In genomic region chr1:179079113-179079761, GRCh38 we compare ENCODE assay signal across 8 cellular contexts. TPM values are rescaled to one million over a fixed set of nuclear protein-coding genes. Genes with fewer than 3 reads are reported as not detected.
DNase-seq lines count a peak whose midpoint lies in the region; ATAC-seq and TF ChIP-seq lines count a peak whose summit lies in the region.

No MANE protein-coding gene starts in this region.

- H3K4me1 ChIP-seq in esophagus squamous epithelium: peaks cover 3 to 39% (median 8%) of the 10 kb centered on the region in 3 donors

- TF ChIP-seq POLR2A in esophagus squamous epithelium (IDR thresholded peaks at IDR 0.05): no peak

- H3K27me3 ChIP-seq in esophagus squamous epithelium: no peaks in the 10 kb centered on the region

- peaks cover 11% of the 10 kb centered on the region for H3K36me3 Mint-ChIP-seq in activated CD8-positive, alpha-beta T cell treated with anti-CD3 and anti-CD28 coated beads, Interleukin-2, amount 10 ng/mL, durations not matched to agents 7 days and 5 days (ENCODE audit: low read depth)
- peaks cover 4% of the 10 kb centered on the region for H3K36me3 Mint-ChIP-seq in nephron (ENCODE audit: low read depth)

- TF ChIP-seq CTCF in esophagus squamous epithelium (IDR thresholded peaks at IDR 0.05) (peak; percentile 40 to 74 (median 63)), nephron (IDR thresholded peaks at IDR 0.05; ENCODE audit: unreplicated experiment in 3 of 3) (peak; percentile 66 to 69 (median 67))

- POLR2A ChIA-PET in activated CD8-positive, alpha-beta T cell treated with anti-CD3 and anti-CD28 coated beads, Interleukin-2, amount 10 ng/mL, durations not matched to agents 7 days and 5 days (lab: Charles Lee): no interaction called here

- H3K36me3 ChIP-seq in esophagus squamous epithelium: peaks cover 0 to 9% (median 0%) of the 10 kb centered on the region in 3 donors

- H3K4me1 Mint-ChIP-seq in activated CD8-positive, alpha-beta T cell treated with anti-CD3 and anti-CD28 coated beads, Interleukin-2, amount 10 ng/mL, durations not matched to agents 7 days and 5 days (ENCODE audit: low read depth): peaks cover 21% of the 10 kb centered on the region
- peaks cover 11% of the 10 kb centered on the region for H3K4me1 Mint-ChIP-seq in nephron

- peak; percentile 17 for ATAC-seq in activated CD8-positive, alpha-beta T cell treated with anti-CD3 and anti-CD28 coated beads, Interleukin-2, amount 10 ng/mL, durations not matched to agents 7 days and 5 days
- ATAC-seq in GM18520 (IDR thresholded peaks at IDR 0.05; ENCODE audit: unreplicated experiment): no peak

- CTCF ChIA-PET in activated CD8-positive, alpha-beta T cell treated with anti-CD3 and anti-CD28 coated beads, Interleukin-2, amount 10 ng/mL, durations not matched to agents 7 days and 5 days (lab: Charles Lee): interaction anchor here (0.7 to 2.7 kb wide), 14 partner anchors 10 to 368 kb away, joined by 3 to 16 read pairs (median 6); partner anchors contain the start of genes AXDND1 and SOAT1

- no peak overlapping the region for H3K4me3 Mint-ChIP-seq in activated CD8-positive, alpha-beta T cell treated with anti-CD3 and anti-CD28 coated beads, Interleukin-2, amount 10 ng/mL, durations not matched to agents 7 days and 5 days
- H3K4me3 Mint-ChIP-seq in nephron: peak overlapping the region; percentile 45 to 64 (median 61)

- no peaks in the 10 kb centered on the region for H3K27me3 Mint-ChIP-seq in activated CD8-positive, alpha-beta T cell treated with anti-CD3 and anti-CD28 coated beads, Interleukin-2, amount 10 ng/mL, durations not matched to agents 7 days and 5 days (ENCODE audit: low read depth)
- peaks cover 4% of the 10 kb centered on the region for H3K27me3 Mint-ChIP-seq in nephron (ENCODE audit: low read depth)

- WGBS in esophagus squamous epithelium, 2 donors: 44 to 57% methylated on average over 15 to 16 of the region's 18 CpGs

- intact Hi-C loops in esophagus squamous epithelium (cut with DNase I): no loop called here

- no peak overlapping the region for H3K4me3 ChIP-seq in esophagus squamous epithelium

- H3K27ac Mint-ChIP-seq in activated CD8-positive, alpha-beta T cell treated with anti-CD3 and anti-CD28 coated beads, Interleukin-2, amount 10 ng/mL, durations not matched to agents 7 days and 5 days: no peak overlapping the region
- peak overlapping the region in 2 of 3 experiments; percentile 15 to 30 for H3K27ac Mint-ChIP-seq in nephron

- no peak overlapping the region for H3K27ac ChIP-seq in esophagus squamous epithelium

- H3K9me3 Mint-ChIP-seq in activated CD8-positive, alpha-beta T cell treated with anti-CD3 and anti-CD28 coated beads, Interleukin-2, amount 10 ng/mL, durations not matched to agents 7 days and 5 days (ENCODE audit: insufficient read depth): no peaks in the 10 kb centered on the region
- no peaks in the 10 kb centered on the region for H3K9me3 Mint-ChIP-seq in nephron

- peak; percentile 82 for DNase-seq in GM03348 (ENCODE audit: low spot score)
- DNase-seq in HuH-7 (ENCODE audit: low spot score): peak; percentile 64
- DNase-seq in NCI-H82 (lab: John Stamatoyannopoulos, UW): peak; percentile 92
- DNase-seq in activated CD8-positive, alpha-beta T cell treated with anti-CD3 and anti-CD28 coated beads, Interleukin-2, amount 10 ng/mL, durations not matched to agents 7 days and 5 days: peak; percentile 74
- no peak for DNase-seq in esophagus squamous epithelium (lab: John Stamatoyannopoulos, UW)
- DNase-seq in ureter (ENCODE audit: low spot score): peak; percentile 62

- H3K9me3 ChIP-seq in esophagus squamous epithelium: no peaks in the 10 kb centered on the region

RNA-seq across cellular contexts. Expression of gene TOR3A, which starts 2.6 kb away (rescaled TPM):
- 10 to 100 TPM; 49.3 to 50.4 TPM for total RNA-seq in activated CD8-positive, alpha-beta T cell treated with anti-CD3 and anti-CD28 coated beads, Interleukin-2, amount 10 ng/mL, durations not matched to agents 7 days and 5 days
- total RNA-seq in esophagus squamous epithelium: 10 to 100 TPM; 31.9 to 48.8 (median 34.4) TPM
- 27.4 TPM for total RNA-seq in ureter

RNA-seq across cellular contexts. Expression of gene FAM20B, which starts 53.5 kb away (rescaled TPM):
- 10 to 100 TPM; 28.6 to 29.4 TPM for total RNA-seq in activated CD8-positive, alpha-beta T cell treated with anti-CD3 and anti-CD28 coated beads, Interleukin-2, amount 10 ng/mL, durations not matched to agents 7 days and 5 days
- total RNA-seq in esophagus squamous epithelium: 10 to 100 TPM; 16.3 to 27.3 (median 18.7) TPM
- total RNA-seq in ureter: 56.5 TPM
